In genomic region chr14:93160353-93160801, GRCh38 we compare ENCODE assay signal across 8 cellular contexts. TPM values are rescaled to one million over a fixed set of nuclear protein-coding genes. Genes with fewer than 3 reads are reported as not detected.
DNase-seq lines count a peak whose midpoint lies in the region; ATAC-seq and TF ChIP-seq lines count a peak whose summit lies in the region.

No MANE protein-coding gene starts in this region.

- TF ChIP-seq CTCF in AG10803 (conservative IDR thresholded peaks at IDR 0.05; ENCODE audit: low read length), result peak; percentile 45
- peak; percentile 29 for TF ChIP-seq CTCF in GM12865 (IDR thresholded peaks at IDR 0.05; ENCODE audit: insufficient read depth, low read depth, low read length, missing control alignments)
- TF ChIP-seq CTCF in Panc1 (IDR thresholded peaks at IDR 0.05), result peak; percentile 74
- TF ChIP-seq CTCF in fibroblast of villous mesenchyme (IDR thresholded peaks at IDR 0.05; ENCODE audit: insufficient read depth, low read depth, low read length), result peak; percentile 43
- TF ChIP-seq CTCF in spleen (IDR thresholded peaks at IDR 0.05 in 8 of 11, conservative IDR thresholded peaks at IDR 0.05 in 3 of 11), result peak in 2 of 11 experiments; percentile 9 to 16

- POLR2A ChIA-PET in Panc1 (lab: Charles Lee), result interaction anchor here (0.6 kb wide), 2 partner anchors 8 to 1054 kb away, joined by 4 to 7 read pairs; partner anchors contain the start of gene ATXN3

- ATAC-seq in Panc1 (peak; percentile 78; the same call in 1 of the 2 replicates), esophagus mucosa (no peak), HG02840 (IDR thresholded peaks at IDR 0.05; ENCODE audit: low FRiP score, unreplicated experiment) (no peak)

- intact Hi-C loops in Panc1 (cut with micrococcal nuclease; ENCODE audit: unreplicated experiment) (no loop called here), spleen (cut with DNase I; ENCODE audit: low total_unique reads) (no loop called here)

- H3K27me3 ChIP-seq in Panc1 (ENCODE audit: control insufficient read depth, insufficient read depth, low read length), result no peaks in the 10 kb centered on the region
- no peaks in the 10 kb centered on the region for H3K27me3 ChIP-seq in spleen (replicated peaks in 1 of 7)

- H3K4me1 ChIP-seq in Panc1 (ENCODE audit: control insufficient read depth, insufficient read depth, low read length) (no peaks in the 10 kb centered on the region), spleen (no peaks in the 10 kb centered on the region)

- no peak for DNase-seq in AG10803 (ENCODE audit: low read depth)
- DNase-seq in GM12865 (ENCODE audit: low read depth), result peak; percentile 56
- no peak for DNase-seq in Panc1 (ENCODE audit: low read depth, low spot score)
- DNase-seq in fibroblast of villous mesenchyme (ENCODE audit: low read depth), result no peak
- DNase-seq in spleen, result no peak
- DNase-seq in G401 (ENCODE audit: low spot score), result no peak

- H3K4me3 ChIP-seq in AG10803 (ENCODE audit: low read length) (no peak overlapping the region), GM12865 (ENCODE audit: low read depth, low read length) (no peak overlapping the region), Panc1 (ENCODE audit: low read depth in 2 of 2, low read length in 2 of 2) (no peak overlapping the region), fibroblast of villous mesenchyme (ENCODE audit: low read depth, low read length) (no peak overlapping the region), spleen (no peak overlapping the region)

- CTCF ChIA-PET in Panc1 (lab: Charles Lee), result interaction anchor here (1.5 kb wide), 1 partner anchor 21 kb away, joined by 8 read pairs; no protein-coding TSS in a partner anchor

- no peaks in the 10 kb centered on the region for H3K36me3 ChIP-seq in Panc1 (ENCODE audit: control insufficient read depth, insufficient read depth, low read length)
- H3K36me3 ChIP-seq in spleen, result no peaks in the 10 kb centered on the region

- no peak overlapping the region for H3K27ac ChIP-seq in Panc1 (ENCODE audit: low read length)
- H3K27ac ChIP-seq in spleen, result no peak overlapping the region

- in situ Hi-C loops in Panc1 (cut with HindIII; ENCODE audit: low pct_unique_long_range_greater_than_20kb, low sequenced_read_pairs) (no loop called here), G401 (cut with HindIII; ENCODE audit: low sequenced_read_pairs) (no loop called here)

- H3K9me3 ChIP-seq in Panc1 (ENCODE audit: control insufficient read depth, insufficient read depth, low read depth, low read length) (no peaks in the 10 kb centered on the region), spleen (no peaks in the 10 kb centered on the region)

- WGBS in spleen, 5 donors, result 50 to 64% (median 57%) methylated on average over 4 of the region's 4 CpGs

- BruUV-seq in Panc1 (replicated peaks; lab: Mats Ljungman, UMichigan), result no TSS peak

- TF ChIP-seq POLR2A in spleen (IDR thresholded peaks at IDR 0.05), result no peak

RNA-seq across cellular contexts. Expression of gene MOAP1, which starts 24.3 kb away (rescaled TPM):
- total RNA-seq in Panc1 (2021; ENCODE audit: unreplicated experiment) (6.9 TPM), fibroblast of villous mesenchyme (10.0 and 14.7 TPM in 2 replicates), spleen (10 to 100 TPM; 16.3 to 31.4 (median 28.1) TPM), esophagus mucosa (4.6 TPM)
- polyA plus RNA-seq in Panc1 (2012; ENCODE audit: insufficient read length), result 6.5 TPM
- 10 to 100 TPM; 17.3 to 23.8 (median 21.5) TPM for polyA plus RNA-seq in spleen
- 38.7 and 47.2 TPM in 2 replicates for total RNA-seq in G401 (2014; rRNA removed; shearing (Covaris generic))

RNA-seq across cellular contexts. Expression of gene LYSET, which starts 24.7 kb away (rescaled TPM):
- total RNA-seq in Panc1 (2021; ENCODE audit: unreplicated experiment), result 20.9 TPM
- polyA plus RNA-seq in Panc1 (2012; ENCODE audit: insufficient read length), result 9.0 TPM
- total RNA-seq in fibroblast of villous mesenchyme, result 6.0 and 6.1 TPM in 2 replicates
- total RNA-seq in spleen, result 10 to 100 TPM in 5 of 7 donors, 1 to 10 TPM in 2; 8.5 to 15.7 (median 14.1) TPM
- polyA plus RNA-seq in spleen, result 10 to 100 TPM; 21.8 to 29.2 (median 25.8) TPM
- total RNA-seq in esophagus mucosa, result 13.9 TPM
- total RNA-seq in G401 (2014; rRNA removed; shearing (Covaris generic)), result 18.1 and 25.6 TPM in 2 replicates

RNA-seq across cellular contexts. Expression of gene ITPK1, which starts 44.7 kb away (rescaled TPM):
- total RNA-seq in Panc1 (2021; ENCODE audit: unreplicated experiment), result 25.9 TPM
- polyA plus RNA-seq in Panc1 (2012; ENCODE audit: insufficient read length), result 30.2 TPM
- 11.6 and 15.5 TPM in 2 replicates for total RNA-seq in fibroblast of villous mesenchyme
- total RNA-seq in spleen, result 100 to 1,000 TPM in 1 of 7 donors, 10 to 100 TPM in 6; 63.8 to 123 (median 75.6) TPM
- 10 to 100 TPM; 22.9 to 46.0 (median 23.9) TPM for polyA plus RNA-seq in spleen
- total RNA-seq in esophagus mucosa, result 22.1 TPM
- 48.6 and 90.7 TPM in 2 replicates for total RNA-seq in G401 (2014; rRNA removed; shearing (Covaris generic))

RNA-seq across cellular contexts. Expression of gene GON7, which starts 46.5 kb away (rescaled TPM):
- 9.5 TPM for total RNA-seq in Panc1 (2021; ENCODE audit: unreplicated experiment)
- polyA plus RNA-seq in Panc1 (2012; ENCODE audit: insufficient read length), result 10.6 TPM
- 10.6 and 11.7 TPM in 2 replicates for total RNA-seq in fibroblast of villous mesenchyme
- total RNA-seq in spleen, result 10 to 100 TPM in 3 of 7 donors, 1 to 10 TPM in 4; 7.2 to 16.6 (median 8.7) TPM
- polyA plus RNA-seq in spleen, result 10 to 100 TPM; 19.3 to 27.0 (median 24.8) TPM
- total RNA-seq in esophagus mucosa, result 9.8 TPM
- total RNA-seq in G401 (2014; rRNA removed; shearing (Covaris generic)), result 42.8 and 48.8 TPM in 2 replicates

RNA-seq across cellular contexts. Expression of gene UBR7, which starts 46.7 kb away (rescaled TPM):
- total RNA-seq in Panc1 (2021; ENCODE audit: unreplicated experiment), result 19.9 TPM
- 13.7 TPM for polyA plus RNA-seq in Panc1 (2012; ENCODE audit: insufficient read length)
- total RNA-seq in fibroblast of villous mesenchyme, result 27.1 and 28.9 TPM in 2 replicates
- 10 to 100 TPM; 15.9 to 39.7 (median 22.2) TPM for total RNA-seq in spleen
- 10 to 100 TPM in 2 of 3 donors, 1 to 10 TPM in 1; 9.7 to 15.1 (median 13.1) TPM for polyA plus RNA-seq in spleen
- 13.4 TPM for total RNA-seq in esophagus mucosa
- total RNA-seq in G401 (2014; rRNA removed; shearing (Covaris generic)), result 31.4 and 35.6 TPM in 2 replicates
